10 cellular contexts compared by ENCODE assay signal in the genomic region with DNA sequence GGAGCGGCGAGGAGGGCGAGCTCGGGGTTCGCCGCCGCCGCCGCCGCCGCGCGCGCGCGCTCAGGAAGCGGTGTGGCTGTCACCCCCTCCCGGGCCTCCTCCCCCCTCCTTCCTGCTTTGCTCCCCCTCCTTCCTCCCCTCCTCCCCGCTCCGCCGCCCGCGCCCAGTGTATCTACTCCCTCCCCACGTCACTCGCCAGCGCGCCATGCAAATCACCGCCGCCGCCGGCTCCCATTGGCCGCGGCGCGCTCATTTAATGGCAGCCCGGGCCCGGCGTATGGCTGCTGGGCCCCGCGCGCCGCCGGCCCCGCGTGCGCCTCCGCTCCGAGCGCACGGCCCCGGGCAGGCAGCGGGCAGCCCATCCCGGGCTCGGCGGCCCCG. TPM values are rescaled to one million over a fixed set of nuclear protein-coding genes. Genes with fewer than 3 reads are reported as not detected.
DNase-seq lines count a peak whose midpoint lies in the region; ATAC-seq lines count a peak whose summit lies in the region.
"Had no signal": no experiment of that assay in that cellular context is flagged by ENCODE, and none has a peak within 500 bp of the region (broad histone marks: within the 10 kb centered on the region; RNA-seq: fewer than 3 reads in every experiment).

No MANE protein-coding gene starts in this region.

- DNase-seq in AG20443 (ENCODE audit: low spot score) (peak; percentile 24), NCI-H2107 treated with DMSO at 0.1 percent for 48 hours (lab: John Stamatoyannopoulos, UW; ENCODE audit: unreplicated experiment) (peak; percentile 79), iPS-NIHi7 (ENCODE audit: extremely low spot score) (peak; percentile 70), A172 (ENCODE audit: low spot score) (no peak), GDM1 (lab: John Stamatoyannopoulos, UW) (no peak)
- DNase-seq in activated naive CD8-positive, alpha-beta T cell treated with anti-CD3 and anti-CD28 coated beads, Interleukin-2, amount 50 U/mL, for 24 hours, result peak; percentile 45
- peak; percentile 54 to 68 for DNase-seq in stimulated activated CD4-positive, alpha-beta T cell treated with anti-CD3 and anti-CD28 coated beads, Interleukin-4, amount 100 ng/mL, for 4 hours
- no peak for DNase-seq in NK-92 treated with Interleukin-12 subunit alpha and Interleukin-12 subunit beta, amount 100 ng/mL, for 24 hours (lab: John Stamatoyannopoulos, UW)
- DNase-seq: DND-41 had no signal

- peaks cover 70% of the 10 kb centered on the region for H3K27me3 Mint-ChIP-seq in activated naive CD8-positive, alpha-beta T cell treated with anti-CD3 and anti-CD28 coated beads, Interleukin-2, amount 50 U/mL, for 24 hours

- H3K9me3 Mint-ChIP-seq in activated naive CD8-positive, alpha-beta T cell treated with anti-CD3 and anti-CD28 coated beads, Interleukin-2, amount 50 U/mL, for 24 hours, result peaks cover 12% of the 10 kb centered on the region

- H3K4me1 Mint-ChIP-seq in activated naive CD8-positive, alpha-beta T cell treated with anti-CD3 and anti-CD28 coated beads, Interleukin-2, amount 50 U/mL, for 24 hours, result peaks cover 11% of the 10 kb centered on the region

- ATAC-seq in activated naive CD8-positive, alpha-beta T cell treated with anti-CD3 and anti-CD28 coated beads, Interleukin-2, amount 50 U/mL, for 24 hours, result peak; percentile 70
- ATAC-seq: Panc1 had no signal

- H3K4me3 Mint-ChIP-seq in activated naive CD8-positive, alpha-beta T cell treated with anti-CD3 and anti-CD28 coated beads, Interleukin-2, amount 50 U/mL, for 24 hours, result no peak overlapping the region

- peaks cover 10% of the 10 kb centered on the region for H3K36me3 Mint-ChIP-seq in activated naive CD8-positive, alpha-beta T cell treated with anti-CD3 and anti-CD28 coated beads, Interleukin-2, amount 50 U/mL, for 24 hours (ENCODE audit: low read depth)

- H3K27ac Mint-ChIP-seq in activated naive CD8-positive, alpha-beta T cell treated with anti-CD3 and anti-CD28 coated beads, Interleukin-2, amount 50 U/mL, for 24 hours, result no peak overlapping the region

RNA-seq across cellular contexts. Expression of a gene that starts 0.3 kb away (rescaled TPM):
- not detected in 2 replicates for total RNA-seq in A172 (2014; rRNA removed; shearing (Covaris generic))

Comparison
In these comparisons a context has a peak if more than half of its experiments do, and no peak if none do; other contexts are left out.
1. DNase-seq: peak in AG20443 (single experiment), NCI-H2107 treated with DMSO at 0.1 percent for 48 hours (single experiment), activated naive CD8-positive, alpha-beta T cell treated with anti-CD3 and anti-CD28 coated beads, Interleukin-2, amount 50 U/mL, for 24 hours (single experiment), iPS-NIHi7 (single experiment) and stimulated activated CD4-positive, alpha-beta T cell treated with anti-CD3 and anti-CD28 coated beads, Interleukin-4, amount 100 ng/mL, for 4 hours (2 of 2); none in NK-92 treated with Interleukin-12 subunit alpha and Interleukin-12 subunit beta, amount 100 ng/mL, for 24 hours (single experiment), A172 (single experiment) and GDM1 (single experiment).